11 cellular contexts compared by ENCODE assay signal in genomic region chr7:17159500-17160037, GRCh38.
DNase-seq lines count a peak whose midpoint lies in the region; ATAC-seq and TF ChIP-seq lines count a peak whose summit lies in the region.
"Had no signal": no experiment of that assay in that cellular context is flagged by ENCODE, and none has a peak within 500 bp of the region (broad histone marks: within the 10 kb centered on the region; RNA-seq: fewer than 3 reads in every experiment).

No MANE protein-coding gene starts in this region.

- POLR2A ChIA-PET in HEK293T (lab: Yijun Ruan, JAX) = no interaction called here

- H3K9me3 Mint-ChIP-seq in activated naive CD4-positive, alpha-beta T cell treated with anti-CD3 and anti-CD28 coated beads, Interleukin-2, amount 50 U/mL, for 72 hours = peaks cover 0 to 20% of the 10 kb centered on the region in 2 donors

- no peak for TF ChIP-seq CTCF in psoas muscle (IDR thresholded peaks at IDR 0.05)

- no peak overlapping the region for H3K4me3 ChIP-seq in psoas muscle
- H3K4me3 ChIP-seq: skin epidermis had no signal

- WGBS in psoas muscle, 3 donors = 74 to 76% (median 75%) methylated on average over 2 of the region's 2 CpGs

- no peaks in the 10 kb centered on the region for H3K4me1 ChIP-seq in psoas muscle

- peak in 1 of 2 donors; percentile 34 for DNase-seq in activated naive CD4-positive, alpha-beta T cell treated with anti-CD3 and anti-CD28 coated beads, Interleukin-2, amount 50 U/mL, for 72 hours (ENCODE audit: low spot score in 2 of 2)
- no peak for DNase-seq in psoas muscle
- no peak for DNase-seq in HEK293T (ENCODE audit: extremely low spot score)
- DNase-seq in superior temporal gyrus (ENCODE audit: extremely low spot score) = no peak
- DNase-seq: head of caudate nucleus, SIG-M5 had no signal

- peaks cover 13 to 61% of the 10 kb centered on the region in 2 donors for H3K36me3 Mint-ChIP-seq in activated naive CD4-positive, alpha-beta T cell treated with anti-CD3 and anti-CD28 coated beads, Interleukin-2, amount 50 U/mL, for 72 hours

- no peaks in the 10 kb centered on the region for H3K36me3 ChIP-seq in psoas muscle (ENCODE audit: insufficient read depth in 1 of 2, low read depth in 1 of 2)

- no peaks in the 10 kb centered on the region for H3K9me3 ChIP-seq in psoas muscle

- H3K27me3 ChIP-seq in psoas muscle (ENCODE audit: insufficient read depth in 3 of 3, low read length in 2 of 3) = no peaks in the 10 kb centered on the region

- no peak overlapping the region for H3K27ac ChIP-seq in psoas muscle
- H3K27ac ChIP-seq: skin epidermis had no signal

- ATAC-seq in GM18868 (IDR thresholded peaks at IDR 0.05; ENCODE audit: unreplicated experiment) (peak; percentile 85), GM21381 (IDR thresholded peaks at IDR 0.05; ENCODE audit: unreplicated experiment) (peak; percentile 87), HG03064 (IDR thresholded peaks at IDR 0.05; ENCODE audit: low read depth, unreplicated experiment) (peak; percentile 94), psoas muscle (no peak)
- peak; percentile 93 to 96 for ATAC-seq in activated naive CD4-positive, alpha-beta T cell treated with anti-CD3 and anti-CD28 coated beads, Interleukin-2, amount 50 U/mL, for 72 hours

- H3K27ac Mint-ChIP-seq in activated naive CD4-positive, alpha-beta T cell treated with anti-CD3 and anti-CD28 coated beads, Interleukin-2, amount 50 U/mL, for 72 hours = peak overlapping the region; percentile 88 to 96
- H3K27ac Mint-ChIP-seq: dendritic cell treated with granulocyte-macrophage colony-stimulating factor and Interleukin-4, amounts not matched to agents 40 ng/mL and 50 ng/mL, for 4 days had no signal

- intact Hi-C loops in psoas muscle (cut with DNase I) = no loop called here

- CTCF ChIA-PET in HEK293T (lab: Yijun Ruan, JAX) = no interaction called here

TF ChIP-seq in HEK293T, 16 proteins besides CTCF, POLR2A, EP300 and RAD21:
- TF ChIP-seq SP1 (IDR thresholded peaks at IDR 0.05) = no peak
- no peak for TF ChIP-seq ZNF384 (IDR thresholded peaks at IDR 0.05)
- TF ChIP-seq CTBP1 (IDR thresholded peaks at IDR 0.05; ENCODE audit: borderline replicate concordance) = no peak
- TF ChIP-seq TARDBP (IDR thresholded peaks at IDR 0.05) = no peak
- TF ChIP-seq FOXK2 (IDR thresholded peaks at IDR 0.05) = no peak
- TF ChIP-seq FOXM1 (IDR thresholded peaks at IDR 0.05; ENCODE audit: borderline replicate concordance) = no peak
- no peak for TF ChIP-seq LEF1 (IDR thresholded peaks at IDR 0.05; ENCODE audit: borderline replicate concordance)
- no peak for TF ChIP-seq SUZ12 (IDR thresholded peaks at IDR 0.05)
- TF ChIP-seq ELF4 (IDR thresholded peaks at IDR 0.05) = no peak
- no peak for TF ChIP-seq HDGF (IDR thresholded peaks at IDR 0.05; ENCODE audit: borderline replicate concordance)
- TF ChIP-seq PKNOX1 (IDR thresholded peaks at IDR 0.05) = no peak
- no peak for TF ChIP-seq FOXA1 (IDR thresholded peaks at IDR 0.05)
- no peak for TF ChIP-seq BHLHE40 (IDR thresholded peaks at IDR 0.05; ENCODE audit: borderline replicate concordance)

Comparison
In these comparisons a context has a peak if more than half of its experiments do, and no peak if none do; other contexts are left out.
1. ATAC-seq: peak in GM18868 (single experiment), GM21381 (single experiment), HG03064 (single experiment) and activated naive CD4-positive, alpha-beta T cell treated with anti-CD3 and anti-CD28 coated beads, Interleukin-2, amount 50 U/mL, for 72 hours (2 of 2); none in psoas muscle (0 of 4).